ENCODE assay signal across 12 cellular contexts in genomic region chr11:129694538-129694937, GRCh38.
DNase-seq lines count a peak whose midpoint lies in the region; ATAC-seq and TF ChIP-seq lines count a peak whose summit lies in the region.
"Had no signal": no experiment of that assay in that cellular context is flagged by ENCODE, and none has a peak within 500 bp of the region (broad histone marks: within the 10 kb centered on the region; RNA-seq: fewer than 3 reads in every experiment).

No MANE protein-coding gene starts in this region.

- H3K27ac ChIP-seq in DOHH2 (ENCODE audit: low read depth, low read length), result no peak overlapping the region
- H3K27ac ChIP-seq in gastrocnemius medialis, result no peak overlapping the region
- H3K27ac ChIP-seq: tibial nerve had no signal

- H3K4me2 ChIP-seq in DOHH2 (ENCODE audit: low read length), result no peak overlapping the region

- intact Hi-C loops in gastrocnemius medialis (cut with DNase I; ENCODE audit: low total_unique reads) (no loop called here), head of caudate nucleus (cut with DNase I) (no loop called here), Right ventricle myocardium inferior (cut with DNase I) (loop anchor here (10.0 kb wide), 1 partner anchor 330 kb away; no protein-coding TSS in a partner anchor)

- H3K79me2 ChIP-seq in DOHH2 (ENCODE audit: control insufficient read depth, low read length), result no peaks in the 10 kb centered on the region

- H3K9me2 ChIP-seq in DOHH2 (replicated peaks; ENCODE audit: control insufficient read depth, low read length), result no peaks in the 10 kb centered on the region

- no peaks in the 10 kb centered on the region for H4K20me1 ChIP-seq in DOHH2 (ENCODE audit: control insufficient read depth, insufficient read depth, low read depth, low read length)

- in situ Hi-C loops in ACHN (cut with HindIII; ENCODE audit: low pct_ligation_motif_present, low pct_unique_long_range_greater_than_20kb, low sequenced_read_pairs), result no loop called here
- in situ Hi-C loops in gastrocnemius medialis (cut with MboI; ENCODE audit: low sequenced_read_pairs in 4 of 4), result no loop called here

- no peak for ATAC-seq in gastrocnemius medialis
- no peak for ATAC-seq in Right ventricle myocardium inferior

- H3K9me3 ChIP-seq in DOHH2 (ENCODE audit: control insufficient read depth, insufficient read depth, low read length) (no peaks in the 10 kb centered on the region), gastrocnemius medialis (no peaks in the 10 kb centered on the region)
- H3K9me3 ChIP-seq: tibial nerve had no signal

- H3K4me3 ChIP-seq in DOHH2 (ENCODE audit: low read length) (no peak overlapping the region), NB4 (ENCODE audit: low read depth, low read length) (no peak overlapping the region), gastrocnemius medialis (no peak overlapping the region)
- H3K4me3 ChIP-seq: tibial nerve had no signal

- TF ChIP-seq POLR2A in NB4 (IDR thresholded peaks at IDR 0.05; ENCODE audit: extremely low read depth, insufficient read length), result no peak
- TF ChIP-seq POLR2A in gastrocnemius medialis (IDR thresholded peaks at IDR 0.05), result no peak

- peak; percentile 6 for DNase-seq in ACHN
- peak; percentile 35 for DNase-seq in NB4 (ENCODE audit: low read depth)
- DNase-seq in ecto neural progenitor cell (ENCODE audit: low spot score), result peak; percentile 49
- no peak for DNase-seq in gastrocnemius medialis
- DNase-seq in head of caudate nucleus, result no peak
- DNase-seq in MV-4-11 (lab: John Stamatoyannopoulos, UW), result no peak
- no peak for DNase-seq in Right ventricle myocardium inferior (ENCODE audit: missing footprints)
- DNase-seq: activated CD8-positive, alpha-beta memory T cell treated with anti-CD3 and anti-CD28 coated beads, Interleukin-2, amount 50 U/mL, for 48 hours; NCI-H2171 treated with DMSO at 0.1 percent for 48 hours; posterior cingulate gyrus had no signal

- H3K36me3 ChIP-seq in DOHH2 (ENCODE audit: control insufficient read depth, low read length), result no peaks in the 10 kb centered on the region
- H3K36me3 ChIP-seq in gastrocnemius medialis, result no peaks in the 10 kb centered on the region
- H3K36me3 ChIP-seq: tibial nerve had no signal

- TF ChIP-seq CTCF in DOHH2 (IDR thresholded peaks at IDR 0.05; ENCODE audit: low read depth, low read length, poor library complexity, severe bottlenecking) (peak; percentile 43), NB4 (IDR thresholded peaks at IDR 0.05; ENCODE audit: low read depth, low read length) (peak; percentile 59), gastrocnemius medialis (IDR thresholded peaks at IDR 0.05 in 4 of 5, conservative IDR thresholded peaks at IDR 0.05 in 1 of 5) (no peak)

- no peaks in the 10 kb centered on the region for H3K27me3 ChIP-seq in DOHH2 (ENCODE audit: control insufficient read depth, low read length)
- no peaks in the 10 kb centered on the region for H3K27me3 ChIP-seq in gastrocnemius medialis

- H3K4me1 ChIP-seq in DOHH2 (ENCODE audit: control insufficient read depth, low read length), result no peaks in the 10 kb centered on the region
- no peaks in the 10 kb centered on the region for H3K4me1 ChIP-seq in gastrocnemius medialis

- no peaks in the 10 kb centered on the region for H3F3A ChIP-seq in DOHH2 (ENCODE audit: control insufficient read depth, insufficient read depth)

Comparison
In these comparisons a context has a peak if more than half of its experiments do, and no peak if none do; other contexts are left out.
1. DNase-seq: peak in ACHN (single experiment), NB4 (single experiment) and ecto neural progenitor cell (single experiment); none in gastrocnemius medialis (0 of 2), head of caudate nucleus (0 of 42), MV-4-11 (single experiment) and Right ventricle myocardium inferior (single experiment).
2. CTCF ChIP-seq: peak in DOHH2 (single experiment) and NB4 (single experiment); none in gastrocnemius medialis (0 of 5).